21 cellular contexts compared by ENCODE assay signal in the genomic region with DNA sequence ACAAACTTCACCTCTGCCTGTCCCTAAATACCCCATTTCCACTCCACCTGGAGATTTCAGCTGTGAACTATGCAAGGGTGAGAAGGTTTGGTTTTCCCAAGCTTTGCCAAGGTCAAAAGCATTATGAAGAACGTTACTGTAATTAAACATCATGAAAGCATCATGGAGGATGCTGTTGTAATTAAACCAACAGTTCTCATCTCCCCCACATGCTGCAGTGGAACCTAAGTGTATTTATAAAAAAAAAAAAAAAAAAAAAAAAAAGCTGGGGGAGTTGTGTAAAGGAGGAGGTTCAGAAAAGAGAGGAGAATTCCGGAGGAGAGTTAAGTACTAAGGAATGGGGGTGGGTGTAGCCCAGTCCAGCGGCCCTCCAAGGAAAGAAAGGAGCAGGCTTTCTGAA.
DNase-seq lines count a peak whose midpoint lies in the region; ATAC-seq and TF ChIP-seq lines count a peak whose summit lies in the region.
"Had no signal": no experiment of that assay in that cellular context is flagged by ENCODE, and none has a peak within 500 bp of the region (broad histone marks: within the 10 kb centered on the region; RNA-seq: fewer than 3 reads in every experiment).

No MANE protein-coding gene starts in this region.

- no TSS peak for BruUV-seq in Calu3 (replicated peaks; lab: Mats Ljungman, UMichigan)

- DNase-seq in amniotic epithelial cell (ENCODE audit: low read depth) (peak; percentile 49), endodermal cell (no peak), left kidney (ENCODE audit: low read depth, low spot score) (peak; percentile 59), osteocyte (ENCODE audit: extremely low spot score, unreplicated experiment) (no peak), Calu3 (no peak)
- DNase-seq: C1 segment of cervical spinal cord; Caco-2; CD8-positive, alpha-beta T cell; DND-41; H7; KG1; MM.1S; NCI-H2029 treated with DMSO at 0.1 percent for 48 hours; NCI-H446 treated with DMSO at 0.1 percent for 48 hours; NCI-H526; NCI-H82; NK-92 treated with Interleukin-12 subunit alpha and Interleukin-12 subunit beta, amount 100 ng/mL, for 24 hours; PC-3; SK-N-SH had no signal

- TF ChIP-seq CTCF in endodermal cell (conservative IDR thresholded peaks at IDR 0.05), result no peak
- no peak for TF ChIP-seq CTCF in osteocyte (IDR thresholded peaks at IDR 0.05)
- TF ChIP-seq CTCF in Calu3 (IDR thresholded peaks at IDR 0.05; ENCODE audit: unreplicated experiment), result no peak

- H3K27ac ChIP-seq in endodermal cell (ENCODE audit: low read depth, low read length), result peak overlapping the region; percentile 67

- H3K36me3 Mint-ChIP-seq in endodermal cell (ENCODE audit: low read depth) (no peaks in the 10 kb centered on the region), osteocyte (ENCODE audit: unreplicated experiment) (no peaks in the 10 kb centered on the region), Calu3 (ENCODE audit: insufficient read depth, unreplicated experiment) (no peaks in the 10 kb centered on the region)
- H3K36me3 Mint-ChIP-seq: CD8-positive, alpha-beta T cell had no signal

- H3K27me3 Mint-ChIP-seq in endodermal cell (ENCODE audit: insufficient read depth), result peaks cover 2% of the 10 kb centered on the region
- H3K27me3 Mint-ChIP-seq in osteocyte (ENCODE audit: unreplicated experiment), result no peaks in the 10 kb centered on the region
- no peaks in the 10 kb centered on the region for H3K27me3 Mint-ChIP-seq in Calu3 (ENCODE audit: unreplicated experiment)

- WGBS in endodermal cell (ENCODE audit: insufficient coverage in 1 of 2, insufficient read length in 1 of 2), 2 experiments, result 53% methylated on average over 3 of the region's 3 CpGs; no CpG with 5 or more reads in 1 of the 2 experiments

- peaks cover 9% of the 10 kb centered on the region for H3K4me1 Mint-ChIP-seq in endodermal cell
- peaks cover 16% of the 10 kb centered on the region for H3K4me1 Mint-ChIP-seq in osteocyte (ENCODE audit: unreplicated experiment)
- no peaks in the 10 kb centered on the region for H3K4me1 Mint-ChIP-seq in Calu3 (ENCODE audit: low read depth, unreplicated experiment)

- H3K9me3 Mint-ChIP-seq in endodermal cell (no peaks in the 10 kb centered on the region), osteocyte (ENCODE audit: unreplicated experiment) (no peaks in the 10 kb centered on the region), Calu3 (ENCODE audit: low read depth, unreplicated experiment) (peaks cover 2% of the 10 kb centered on the region)
- H3K9me3 Mint-ChIP-seq: CD8-positive, alpha-beta T cell had no signal

- H3K9me3 ChIP-seq in endodermal cell (ENCODE audit: control insufficient read depth, low read length), result no peaks in the 10 kb centered on the region
- H3K9me3 ChIP-seq: Caco-2, SK-N-SH had no signal

- no peaks in the 10 kb centered on the region for H3K36me3 ChIP-seq in endodermal cell (ENCODE audit: control insufficient read depth, insufficient read depth, low read length)

- no peaks in the 10 kb centered on the region for H3K4me1 ChIP-seq in endodermal cell (ENCODE audit: control insufficient read depth, insufficient read depth, low read length)

- H3K27ac Mint-ChIP-seq in endodermal cell, result no peak overlapping the region
- H3K27ac Mint-ChIP-seq in osteocyte (ENCODE audit: unreplicated experiment), result peak overlapping the region; percentile 16
- no peak overlapping the region for H3K27ac Mint-ChIP-seq in Calu3 (ENCODE audit: unreplicated experiment)
- H3K27ac Mint-ChIP-seq: CD8-positive, alpha-beta T cell had no signal

- H3K9ac ChIP-seq in endodermal cell (ENCODE audit: extremely low read depth, low read length, poor library complexity, severe bottlenecking), result no peak overlapping the region
- H3K9ac ChIP-seq: SK-N-SH had no signal

- H3K27me3 ChIP-seq in endodermal cell (ENCODE audit: control insufficient read depth, insufficient read depth, low read length, poor library complexity, severe bottlenecking), result no peaks in the 10 kb centered on the region

- H3K4me3 Mint-ChIP-seq in endodermal cell, result no peak overlapping the region
- H3K4me3 Mint-ChIP-seq in osteocyte (ENCODE audit: unreplicated experiment), result no peak overlapping the region
- H3K4me3 Mint-ChIP-seq in Calu3 (ENCODE audit: low read depth, unreplicated experiment), result no peak overlapping the region
- H3K4me3 Mint-ChIP-seq: CD8-positive, alpha-beta T cell had no signal

- intact Hi-C loops in Calu3 (cut with micrococcal nuclease; ENCODE audit: unreplicated experiment), result no loop called here

- ATAC-seq in GM18517 (IDR thresholded peaks at IDR 0.05; ENCODE audit: unreplicated experiment) (no peak), HG02571 (IDR thresholded peaks at IDR 0.05; ENCODE audit: unreplicated experiment) (no peak)
- ATAC-seq: CD8-positive, alpha-beta T cell; PC-3 had no signal

- H3K4me3 ChIP-seq in endodermal cell (ENCODE audit: low read length), result no peak overlapping the region

- CTCF ChIA-PET in Calu3 (lab: Charles Lee), result interaction anchor here (0.6 kb wide), 2 partner anchors 22 to 965 kb away, joined by 3 read pairs; no protein-coding TSS in a partner anchor

Comparison
In these comparisons a context has a peak if more than half of its experiments do, and no peak if none do; other contexts are left out.
1. DNase-seq: peak in amniotic epithelial cell (single experiment) and left kidney (single experiment); none in endodermal cell (single experiment), osteocyte (single experiment) and Calu3 (single experiment).